8 cellular contexts compared by ENCODE assay signal in the genomic region with DNA sequence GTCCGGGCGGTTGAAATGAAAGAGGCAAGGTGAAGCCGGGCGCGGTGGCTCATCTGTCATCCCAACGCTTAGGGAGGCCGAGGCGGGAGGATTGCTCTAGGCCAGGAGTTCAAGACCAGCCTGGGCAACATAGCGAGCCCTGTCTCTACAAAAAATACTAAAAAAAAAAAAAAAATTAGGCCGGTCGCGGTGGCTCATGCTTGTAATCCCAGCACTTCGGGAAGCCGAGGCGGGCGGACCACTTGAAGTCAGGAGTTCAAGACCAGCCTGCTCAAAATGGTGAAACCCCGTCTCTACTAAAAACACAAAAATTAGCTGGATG. TPM values are rescaled to one million over a fixed set of nuclear protein-coding genes. Genes with fewer than 3 reads are reported as not detected.
A peak's percentile ranks its signal among the peaks of the same experiment; 100 is the strongest.
DNase-seq lines count a peak whose midpoint lies in the region; ATAC-seq and TF ChIP-seq lines count a peak whose summit lies in the region.

No MANE protein-coding gene starts in this region.

- no peaks in the 10 kb centered on the region for H3K27me3 ChIP-seq in H7 (ENCODE audit: control insufficient read depth, insufficient read depth, low read length)
- no peaks in the 10 kb centered on the region for H3K27me3 ChIP-seq in skeletal muscle satellite cell (ENCODE audit: control insufficient read depth, insufficient read depth, low read length)

- ATAC-seq in activated B cell treated with CpG ODN at 0.5 μM for 24 hours (ENCODE audit: low read depth) (no peak), GM18861 (IDR thresholded peaks at IDR 0.05; ENCODE audit: unreplicated experiment) (no peak)

- H3K36me3 Mint-ChIP-seq in activated B cell treated with CpG ODN at 0.5 μM for 24 hours (ENCODE audit: low read depth) = peaks cover 34% of the 10 kb centered on the region
- H3K36me3 Mint-ChIP-seq in glutamatergic neuron (ENCODE audit: unreplicated experiment) = peaks cover 8% of the 10 kb centered on the region

- intact Hi-C loops in activated B cell treated with CpG ODN at 0.5 μM for 24 hours (cut with micrococcal nuclease) = loop anchor here (1.0 to 5.0 kb wide), 4 partner anchors 16 to 200 kb away; a partner anchor contains a TSS

- H3K4me2 ChIP-seq in skeletal muscle satellite cell (ENCODE audit: low read length) = peak overlapping the region; percentile 91

- H3K4me1 ChIP-seq in skeletal muscle satellite cell (ENCODE audit: control insufficient read depth, insufficient read depth, low read length) = peaks cover 7% of the 10 kb centered on the region

- H3K4me3 ChIP-seq in H7 (ENCODE audit: insufficient read depth, low read depth, low read length) (peak overlapping the region; percentile 92), skeletal muscle satellite cell (ENCODE audit: low read length) (peak overlapping the region; percentile 99)

- CTCF ChIA-PET in activated B cell treated with CpG ODN at 0.5 μM for 24 hours (lab: Charles Lee) = no interaction called here

- H3K9me3 ChIP-seq in skeletal muscle satellite cell (replicated peaks; ENCODE audit: low read length) = no peaks in the 10 kb centered on the region

- TF ChIP-seq CTCF in activated B cell treated with CpG ODN at 0.5 μM for 24 hours (IDR thresholded peaks at IDR 0.05) (no peak), glutamatergic neuron (IDR thresholded peaks at IDR 0.05; ENCODE audit: partially characterized antibody, unreplicated experiment) (no peak)

- peak overlapping the region; percentile 85 for H3K27ac Mint-ChIP-seq in activated B cell treated with CpG ODN at 0.5 μM for 24 hours
- peak overlapping the region; percentile 95 for H3K27ac Mint-ChIP-seq in glutamatergic neuron (ENCODE audit: unreplicated experiment)

- POLR2A ChIA-PET in activated B cell treated with CpG ODN at 0.5 μM for 24 hours (lab: Charles Lee) = interaction anchor here (0.5 to 1.5 kb wide), 5 partner anchors 45 to 1459 kb away, joined by 3 to 7 read pairs (median 3); a partner anchor contains a TSS

- H3K9ac ChIP-seq in skeletal muscle satellite cell (ENCODE audit: low read depth, low read length) = peak overlapping the region; percentile 90

- H3K27me3 Mint-ChIP-seq in activated B cell treated with CpG ODN at 0.5 μM for 24 hours (no peaks in the 10 kb centered on the region), glutamatergic neuron (ENCODE audit: unreplicated experiment) (peaks cover 14% of the 10 kb centered on the region)

- H3K36me3 ChIP-seq in H7 (replicated peaks; ENCODE audit: control insufficient read depth, insufficient read depth, low read length) (peaks cover 12% of the 10 kb centered on the region), skeletal muscle satellite cell (ENCODE audit: insufficient read depth, low read length) (peaks cover 10% of the 10 kb centered on the region)

- no peaks in the 10 kb centered on the region for H3K9me3 Mint-ChIP-seq in activated B cell treated with CpG ODN at 0.5 μM for 24 hours
- H3K9me3 Mint-ChIP-seq in glutamatergic neuron (ENCODE audit: unreplicated experiment) = peaks cover 15% of the 10 kb centered on the region

- H3K4me3 Mint-ChIP-seq in activated B cell treated with CpG ODN at 0.5 μM for 24 hours (peak overlapping the region; percentile 93), glutamatergic neuron (ENCODE audit: unreplicated experiment) (peak overlapping the region; percentile 95)

- peaks cover 23% of the 10 kb centered on the region for H3K4me1 Mint-ChIP-seq in activated B cell treated with CpG ODN at 0.5 μM for 24 hours
- H3K4me1 Mint-ChIP-seq in glutamatergic neuron (ENCODE audit: low read depth, unreplicated experiment) = peaks cover 3% of the 10 kb centered on the region

- no peak for DNase-seq in H7
- DNase-seq in activated B cell treated with CpG ODN at 0.5 μM for 24 hours = no peak
- DNase-seq in glutamatergic neuron = no peak
- no peak for DNase-seq in activated gamma-delta T cell treated with Interleukin-2 at 50 U/mL for 16 hours
- no peak for DNase-seq in D341Med (ENCODE audit: low spot score)
- DNase-seq in glomerular visceral epithelial cell (ENCODE audit: extremely low spot score) = no peak

RNA-seq across cellular contexts. Expression of a gene that starts 0.3 kb away (rescaled TPM):
- total RNA-seq in H7 (2014; rRNA removed; shearing (Covaris generic)) = 4.5 and 8.1 TPM in 2 replicates
- 0.29 and 0.67 TPM in 2 replicates for total RNA-seq in activated B cell treated with CpG ODN at 0.5 μM for 24 hours
- 5.2 TPM for total RNA-seq in glutamatergic neuron (ENCODE audit: unreplicated experiment)
- under 0.01 and 0.25 TPM in 2 replicates for total RNA-seq in skeletal muscle satellite cell (2012; rRNA removed)

RNA-seq across cellular contexts. Expression of a gene that starts 0.6 kb away (rescaled TPM):
- 146 and 166 TPM in 2 replicates for total RNA-seq in H7 (2014; rRNA removed; shearing (Covaris generic))
- total RNA-seq in activated B cell treated with CpG ODN at 0.5 μM for 24 hours (70.8 and 72.1 TPM in 2 replicates), glutamatergic neuron (ENCODE audit: unreplicated experiment) (98.8 TPM)
- 42.8 and 46.9 TPM in 2 replicates for total RNA-seq in skeletal muscle satellite cell (2012; rRNA removed)

RNA-seq across cellular contexts. Expression of a gene that starts 34.1 kb away (rescaled TPM):
- 4.7 and 4.9 TPM in 2 replicates for total RNA-seq in H7 (2014; rRNA removed; shearing (Covaris generic))
- total RNA-seq in activated B cell treated with CpG ODN at 0.5 μM for 24 hours = 21.0 and 23.7 TPM in 2 replicates
- 19.1 TPM for total RNA-seq in glutamatergic neuron (ENCODE audit: unreplicated experiment)
- total RNA-seq in skeletal muscle satellite cell (2012; rRNA removed) = 50.2 and 50.4 TPM in 2 replicates

RNA-seq across cellular contexts. Expression of a gene that starts 36.8 kb away (rescaled TPM):
- total RNA-seq in H7 (2014; rRNA removed; shearing (Covaris generic)) = not detected in 2 replicates
- total RNA-seq in activated B cell treated with CpG ODN at 0.5 μM for 24 hours (not detected in 2 replicates), glutamatergic neuron (ENCODE audit: unreplicated experiment) (not detected)
- total RNA-seq in skeletal muscle satellite cell (2012; rRNA removed) = not detected in 2 replicates

RNA-seq across cellular contexts. Expression of a gene that starts 44.2 kb away (rescaled TPM):
- total RNA-seq in H7 (2014; rRNA removed; shearing (Covaris generic)) = 0.24 and 0.55 TPM in 2 replicates
- total RNA-seq in activated B cell treated with CpG ODN at 0.5 μM for 24 hours (1.1 and 1.4 TPM in 2 replicates), glutamatergic neuron (ENCODE audit: unreplicated experiment) (0.61 TPM)
- 1.7 TPM in 1 of 2 replicates, not detected in the other for total RNA-seq in skeletal muscle satellite cell (2012; rRNA removed)
